Comparison of ENCODE assay signal across 1 cellular context in genomic region chr2:88055436-88056128, GRCh38.
A peak's percentile ranks its signal among the peaks of the same experiment; 100 is the strongest.
TF ChIP-seq lines count a peak whose summit lies in the region.

Gene KRCC1 (minus strand): TSS chr2:88055783. CDS start chr2:88028563, 27,220 bp downstream.

TF ChIP-seq in WTC11, 78 proteins besides CTCF, POLR2A, EP300 and RAD21 (continued from another document and continues in another):
- no peak for TF ChIP-seq CBFB (CRISPR knock-in tag; IDR thresholded peaks at IDR 0.05; ENCODE audit: low read depth)
- TF ChIP-seq IRF1 (CRISPR knock-in tag; IDR thresholded peaks at IDR 0.05) = no peak
- TF ChIP-seq ETV6 (CRISPR knock-in tag; IDR thresholded peaks at IDR 0.05) = 0 out of 2 replicates have a peak, but pooled peaks have one; percentile 16
- TF ChIP-seq HMGXB4 (CRISPR knock-in tag; IDR thresholded peaks at IDR 0.05) = peak; percentile 84; the same call in 1 of the 2 replicates
- TF ChIP-seq ZNF317 (CRISPR knock-in tag; IDR thresholded peaks at IDR 0.05; ENCODE audit: borderline replicate concordance, low read depth) = no peak
- no peak for TF ChIP-seq PREB (CRISPR knock-in tag; IDR thresholded peaks at IDR 0.05; ENCODE audit: borderline replicate concordance)
- TF ChIP-seq JAZF1 (CRISPR knock-in tag; IDR thresholded peaks at IDR 0.05) = no peak
- no peak for TF ChIP-seq ATF2 (CRISPR knock-in tag; IDR thresholded peaks at IDR 0.05; ENCODE audit: borderline replicate concordance, low read depth)
- peak; percentile 54; the same call in 1 of the 2 replicates for TF ChIP-seq E2F4 (CRISPR knock-in tag; IDR thresholded peaks at IDR 0.05; ENCODE audit: borderline replicate concordance, low read depth)
- no peak for TF ChIP-seq GRHL2 (CRISPR knock-in tag; IDR thresholded peaks at IDR 0.05; ENCODE audit: insufficient replicate concordance, severe bottlenecking)
- no peak for TF ChIP-seq E2F1 (CRISPR knock-in tag; IDR thresholded peaks at IDR 0.05)
- TF ChIP-seq ZBTB21 (CRISPR knock-in tag; IDR thresholded peaks at IDR 0.05; ENCODE audit: borderline replicate concordance) = no peak
- no peak for TF ChIP-seq ZNF281 (CRISPR knock-in tag; IDR thresholded peaks at IDR 0.05)
- no peak for TF ChIP-seq TEAD1 (CRISPR knock-in tag; IDR thresholded peaks at IDR 0.05)
- TF ChIP-seq MLX (CRISPR knock-in tag; IDR thresholded peaks at IDR 0.05) = no peak
- TF ChIP-seq ZNF416 (CRISPR knock-in tag; IDR thresholded peaks at IDR 0.05) = no peak
- peak; percentile 45; the same call in 1 of the 2 replicates for TF ChIP-seq FOXK1 (CRISPR knock-in tag; IDR thresholded peaks at IDR 0.05)
- no peak for TF ChIP-seq NFE2L1 (CRISPR knock-in tag; IDR thresholded peaks at IDR 0.05)
- TF ChIP-seq NR1H2 (CRISPR knock-in tag; IDR thresholded peaks at IDR 0.05) = no peak
- TF ChIP-seq ATF3 (CRISPR knock-in tag; conservative IDR thresholded peaks at IDR 0.05) = no peak
- TF ChIP-seq TCF7 (CRISPR knock-in tag; IDR thresholded peaks at IDR 0.05; ENCODE audit: low read depth) = no peak
- TF ChIP-seq ZNF671 (CRISPR knock-in tag; IDR thresholded peaks at IDR 0.05) = no peak
- no peak; the same call in 1 of the 2 replicates for TF ChIP-seq E2F5 (CRISPR knock-in tag; IDR thresholded peaks at IDR 0.05)
- no peak for TF ChIP-seq FOXJ3 (CRISPR knock-in tag; IDR thresholded peaks at IDR 0.05; ENCODE audit: borderline replicate concordance)
- no peak for TF ChIP-seq PRDM15 (CRISPR knock-in tag; IDR thresholded peaks at IDR 0.05)
- no peak; the same call in none of the 2 replicates for TF ChIP-seq CREM (CRISPR knock-in tag; IDR thresholded peaks at IDR 0.05)
- no peak for TF ChIP-seq NFYB (CRISPR knock-in tag; conservative IDR thresholded peaks at IDR 0.05; ENCODE audit: low read depth)
- no peak for TF ChIP-seq ZMAT4 (CRISPR knock-in tag; IDR thresholded peaks at IDR 0.05)
- peak; percentile 82 for TF ChIP-seq FOXP1 (CRISPR knock-in tag; IDR thresholded peaks at IDR 0.05; ENCODE audit: borderline replicate concordance)
- no peak for TF ChIP-seq MXD4 (CRISPR knock-in tag; IDR thresholded peaks at IDR 0.05; ENCODE audit: borderline replicate concordance)
- no peak for TF ChIP-seq ZNF425 (CRISPR knock-in tag; conservative IDR thresholded peaks at IDR 0.05)
- TF ChIP-seq KAT7 (CRISPR knock-in tag; IDR thresholded peaks at IDR 0.05; ENCODE audit: borderline replicate concordance) = no peak; the same call in 1 of the 2 replicates
